In genomic region chr19:1883784-1884183, GRCh38 we compare ENCODE assay signal across 8 cellular contexts. TPM values are rescaled to one million over a fixed set of nuclear protein-coding genes. Genes with fewer than 3 reads are reported as not detected.
A peak's percentile ranks its signal among the peaks of the same experiment; 100 is the strongest.
DNase-seq lines count a peak whose midpoint lies in the region; ATAC-seq and TF ChIP-seq lines count a peak whose summit lies in the region.

No MANE protein-coding gene starts in this region.

- intact Hi-C loops in activated T-helper 2 cell treated with anti-CD3 and anti-CD28 coated beads, Interferon-gamma antibody, Interleukin-2, Interleukin-4, amounts not matched to agents 10 μg/mL and 5 μg/mL and 100 μg/mL, durations not matched to agents 14 hours and 24 hours and 36 hours (cut with micrococcal nuclease) = no loop called here

- H3K27me3 Mint-ChIP-seq in HFFc6 (ENCODE audit: insufficient read depth) = no peaks in the 10 kb centered on the region; the same call in 1 of the 2 replicates
- no peaks in the 10 kb centered on the region for H3K27me3 Mint-ChIP-seq in activated T-helper 2 cell treated with anti-CD3 and anti-CD28 coated beads, Interferon-gamma antibody, Interleukin-2, Interleukin-4, amounts not matched to agents 10 μg/mL and 5 μg/mL and 100 μg/mL, durations not matched to agents 14 hours and 24 hours and 36 hours (ENCODE audit: low read depth)
- no peaks in the 10 kb centered on the region for H3K27me3 Mint-ChIP-seq in stimulated activated naive CD8-positive, alpha-beta T cell treated with anti-CD3 and anti-CD28 coated beads, Interleukin-15, Interleukin-2, amounts not matched to agents 100 ng/mL and 50 ng/mL, for 24 hours

- no peaks in the 10 kb centered on the region for H3K9me3 Mint-ChIP-seq in HFFc6
- no peaks in the 10 kb centered on the region for H3K9me3 Mint-ChIP-seq in activated T-helper 2 cell treated with anti-CD3 and anti-CD28 coated beads, Interferon-gamma antibody, Interleukin-2, Interleukin-4, amounts not matched to agents 10 μg/mL and 5 μg/mL and 100 μg/mL, durations not matched to agents 14 hours and 24 hours and 36 hours
- H3K9me3 Mint-ChIP-seq in stimulated activated naive CD8-positive, alpha-beta T cell treated with anti-CD3 and anti-CD28 coated beads, Interleukin-15, Interleukin-2, amounts not matched to agents 100 ng/mL and 50 ng/mL, for 24 hours = no peaks in the 10 kb centered on the region

- H3K4me3 Mint-ChIP-seq in HFFc6 = peak overlapping the region; percentile 95
- peak overlapping the region; percentile 99 for H3K4me3 Mint-ChIP-seq in activated T-helper 2 cell treated with anti-CD3 and anti-CD28 coated beads, Interferon-gamma antibody, Interleukin-2, Interleukin-4, amounts not matched to agents 10 μg/mL and 5 μg/mL and 100 μg/mL, durations not matched to agents 14 hours and 24 hours and 36 hours (ENCODE audit: low read depth)
- peak overlapping the region; percentile 99 for H3K4me3 Mint-ChIP-seq in stimulated activated naive CD8-positive, alpha-beta T cell treated with anti-CD3 and anti-CD28 coated beads, Interleukin-15, Interleukin-2, amounts not matched to agents 100 ng/mL and 50 ng/mL, for 24 hours

- no peak for DNase-seq in HFFc6
- no peak for DNase-seq in activated T-helper 2 cell treated with anti-CD3 and anti-CD28 coated beads, Interferon-gamma antibody, Interleukin-2, Interleukin-4, amounts not matched to agents 10 μg/mL and 5 μg/mL and 100 μg/mL, durations not matched to agents 14 hours and 24 hours and 36 hours (ENCODE audit: low spot score)
- peak; percentile 33 for DNase-seq in islet precursor cell
- DNase-seq in DMS53 (lab: John Stamatoyannopoulos, UW) = no peak

- ATAC-seq in HG03565 (IDR thresholded peaks at IDR 0.05; ENCODE audit: unreplicated experiment) (no peak), GM19463 (IDR thresholded peaks at IDR 0.05; ENCODE audit: unreplicated experiment) (no peak), HG02938 (IDR thresholded peaks at IDR 0.05; ENCODE audit: unreplicated experiment) (no peak)

- peak overlapping the region; percentile 82 for H3K27ac Mint-ChIP-seq in HFFc6
- H3K27ac Mint-ChIP-seq in activated T-helper 2 cell treated with anti-CD3 and anti-CD28 coated beads, Interferon-gamma antibody, Interleukin-2, Interleukin-4, amounts not matched to agents 10 μg/mL and 5 μg/mL and 100 μg/mL, durations not matched to agents 14 hours and 24 hours and 36 hours = peak overlapping the region; percentile 96
- peak overlapping the region; percentile 87 for H3K27ac Mint-ChIP-seq in stimulated activated naive CD8-positive, alpha-beta T cell treated with anti-CD3 and anti-CD28 coated beads, Interleukin-15, Interleukin-2, amounts not matched to agents 100 ng/mL and 50 ng/mL, for 24 hours

- TF ChIP-seq CTCF in HFFc6 (IDR thresholded peaks at IDR 0.05) = no peak

- H3K4me1 Mint-ChIP-seq in HFFc6 (ENCODE audit: low read depth) = peaks cover 21% of the 10 kb centered on the region
- peaks cover 27% of the 10 kb centered on the region for H3K4me1 Mint-ChIP-seq in activated T-helper 2 cell treated with anti-CD3 and anti-CD28 coated beads, Interferon-gamma antibody, Interleukin-2, Interleukin-4, amounts not matched to agents 10 μg/mL and 5 μg/mL and 100 μg/mL, durations not matched to agents 14 hours and 24 hours and 36 hours (ENCODE audit: low read depth)
- H3K4me1 Mint-ChIP-seq in stimulated activated naive CD8-positive, alpha-beta T cell treated with anti-CD3 and anti-CD28 coated beads, Interleukin-15, Interleukin-2, amounts not matched to agents 100 ng/mL and 50 ng/mL, for 24 hours (ENCODE audit: low read depth) = peaks cover 32% of the 10 kb centered on the region

- H3K36me3 Mint-ChIP-seq in HFFc6 (ENCODE audit: low read depth) = no peaks in the 10 kb centered on the region; the same call in 1 of the 2 replicates
- H3K36me3 Mint-ChIP-seq in activated T-helper 2 cell treated with anti-CD3 and anti-CD28 coated beads, Interferon-gamma antibody, Interleukin-2, Interleukin-4, amounts not matched to agents 10 μg/mL and 5 μg/mL and 100 μg/mL, durations not matched to agents 14 hours and 24 hours and 36 hours (ENCODE audit: low read depth) = peaks cover 16% of the 10 kb centered on the region
- peaks cover 20% of the 10 kb centered on the region for H3K36me3 Mint-ChIP-seq in stimulated activated naive CD8-positive, alpha-beta T cell treated with anti-CD3 and anti-CD28 coated beads, Interleukin-15, Interleukin-2, amounts not matched to agents 100 ng/mL and 50 ng/mL, for 24 hours (ENCODE audit: low read depth)

RNA-seq across cellular contexts. Expression of gene ABHD17A, which starts 1.5 kb away (rescaled TPM):
- total RNA-seq in HFFc6 (2021; fragmentation: NEBNext Ultra II Directional; extraction: Animal tissue kit (Norgen Biotek cat#: 25700)) = 10 to 100 TPM; 61.0 to 80.0 (median 67.9) TPM
- 100 and 102 TPM in 2 replicates for total RNA-seq in activated T-helper 2 cell treated with anti-CD3 and anti-CD28 coated beads, Interferon-gamma antibody, Interleukin-2, Interleukin-4, amounts not matched to agents 10 μg/mL and 5 μg/mL and 100 μg/mL, durations not matched to agents 14 hours and 24 hours and 36 hours

RNA-seq across cellular contexts. Expression of gene KLF16, which starts 20.4 kb away (rescaled TPM):
- total RNA-seq in HFFc6 (2021; fragmentation: NEBNext Ultra II Directional; extraction: Animal tissue kit (Norgen Biotek cat#: 25700)) = 10 to 100 TPM; 37.7 to 48.3 (median 41.6) TPM
- total RNA-seq in activated T-helper 2 cell treated with anti-CD3 and anti-CD28 coated beads, Interferon-gamma antibody, Interleukin-2, Interleukin-4, amounts not matched to agents 10 μg/mL and 5 μg/mL and 100 μg/mL, durations not matched to agents 14 hours and 24 hours and 36 hours = 31.2 and 32.1 TPM in 2 replicates

RNA-seq across cellular contexts. Expression of gene ADAT3, which starts 21.4 kb away (rescaled TPM):
- total RNA-seq in HFFc6 (2021; fragmentation: NEBNext Ultra II Directional; extraction: Animal tissue kit (Norgen Biotek cat#: 25700)) = 1 to 10 TPM; 2.3 to 4.2 (median 3.0) TPM
- total RNA-seq in activated T-helper 2 cell treated with anti-CD3 and anti-CD28 coated beads, Interferon-gamma antibody, Interleukin-2, Interleukin-4, amounts not matched to agents 10 μg/mL and 5 μg/mL and 100 μg/mL, durations not matched to agents 14 hours and 24 hours and 36 hours = 9.1 and 9.9 TPM in 2 replicates

RNA-seq across cellular contexts. Expression of gene SCAMP4, which starts 21.4 kb away (rescaled TPM):
- total RNA-seq in HFFc6 (2021; fragmentation: NEBNext Ultra II Directional; extraction: Animal tissue kit (Norgen Biotek cat#: 25700)) = 10 to 100 TPM; 51.7 to 84.8 (median 58.5) TPM
- 35.9 and 37.9 TPM in 2 replicates for total RNA-seq in activated T-helper 2 cell treated with anti-CD3 and anti-CD28 coated beads, Interferon-gamma antibody, Interleukin-2, Interleukin-4, amounts not matched to agents 10 μg/mL and 5 μg/mL and 100 μg/mL, durations not matched to agents 14 hours and 24 hours and 36 hours

RNA-seq across cellular contexts. Expression of gene REXO1, which starts 35.5 kb away (rescaled TPM):
- 10 to 100 TPM; 32.9 to 38.2 (median 34.6) TPM for total RNA-seq in HFFc6 (2021; fragmentation: NEBNext Ultra II Directional; extraction: Animal tissue kit (Norgen Biotek cat#: 25700))
- 55.2 and 56.6 TPM in 2 replicates for total RNA-seq in activated T-helper 2 cell treated with anti-CD3 and anti-CD28 coated beads, Interferon-gamma antibody, Interleukin-2, Interleukin-4, amounts not matched to agents 10 μg/mL and 5 μg/mL and 100 μg/mL, durations not matched to agents 14 hours and 24 hours and 36 hours
